In genomic region chr12:57118711-57119271, GRCh38 we compare ENCODE assay signal across 1 cellular context.
TF ChIP-seq lines count a peak whose summit lies in the region.

No MANE protein-coding gene starts in this region.

TF ChIP-seq in GM23338, 12 proteins besides CTCF, POLR2A, EP300 and RAD21:
- TF ChIP-seq NANOG (IDR thresholded peaks at IDR 0.05; ENCODE audit: borderline replicate concordance) (no peak), CREB1 (CRISPR knock-in tag; IDR thresholded peaks at IDR 0.05; ENCODE audit: low read depth) (no peak), ZNF114 (CRISPR knock-in tag; IDR thresholded peaks at IDR 0.05) (no peak), ZNF331 (CRISPR knock-in tag; IDR thresholded peaks at IDR 0.05; ENCODE audit: low read depth) (no peak), REST (IDR thresholded peaks at IDR 0.05; ENCODE audit: unreplicated experiment) (no peak), POLR2AphosphoS5 (IDR thresholded peaks at IDR 0.05; ENCODE audit: low read depth) (no peak), STAT1 (IDR thresholded peaks at IDR 0.05; ENCODE audit: unreplicated experiment) (no peak)
